Comparison of ENCODE assay signal across 1 cellular context in genomic region chr7:149868638-149869290, GRCh38.
A peak's percentile ranks its signal among the peaks of the same experiment; 100 is the strongest.
TF ChIP-seq lines count a peak whose summit lies in the region.

No MANE protein-coding gene starts in this region.

TF ChIP-seq in GM12878, 131 proteins besides CTCF, POLR2A, EP300 and RAD21:
- no peak for TF ChIP-seq NBN (IDR thresholded peaks at IDR 0.05)
- peak; percentile 22; the same call in 1 of the 2 replicates for TF ChIP-seq SPI1 (IDR thresholded peaks at IDR 0.05; ENCODE audit: borderline replicate concordance, insufficient read depth, low read depth, low read length)
- no peak for TF ChIP-seq YBX1 (IDR thresholded peaks at IDR 0.05)
- no peak for TF ChIP-seq MEF2B (IDR thresholded peaks at IDR 0.05; ENCODE audit: partially characterized antibody, poor library complexity, severe bottlenecking)
TF ChIP-seq in GM12878: peak in this region for 1.
